ENCODE assay signal across 8 cellular contexts in the genomic region with DNA sequence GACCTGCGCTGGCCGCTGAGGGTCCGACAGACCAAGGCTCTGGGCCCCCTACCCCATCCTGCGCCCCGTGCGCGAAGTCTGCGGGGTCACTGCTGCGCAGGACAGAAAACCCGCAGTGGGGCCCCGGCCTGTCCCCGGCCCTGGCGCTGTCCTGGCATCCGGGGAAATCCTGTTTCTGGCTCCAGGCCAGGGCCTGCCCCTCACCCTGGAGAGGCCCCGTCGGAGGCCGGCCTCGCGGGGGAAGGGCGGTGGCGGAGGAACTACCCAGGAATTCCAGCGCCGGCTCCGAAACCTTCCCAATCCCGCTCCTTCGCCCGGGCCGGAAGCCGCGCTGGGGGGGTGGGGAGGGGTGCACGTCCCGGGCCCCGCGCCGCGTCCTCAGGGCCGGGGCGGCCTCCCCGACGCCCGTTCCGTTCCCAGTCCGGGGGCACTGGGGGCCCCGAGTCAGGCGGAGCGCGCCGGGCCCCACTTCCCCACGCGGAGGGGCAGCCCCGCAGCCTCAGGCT.
DNase-seq lines count a peak whose midpoint lies in the region; ATAC-seq lines count a peak whose summit lies in the region.

No MANE protein-coding gene starts in this region.

- no peaks in the 10 kb centered on the region for H3K36me3 ChIP-seq in mucosa of stomach (ENCODE audit: control insufficient read depth, insufficient read depth, low read length)

- ATAC-seq in esophagus mucosa, result peak; percentile 3

- DNase-seq in NCI-H1694 treated with DMSO at 0.1 percent for 48 hours (lab: John Stamatoyannopoulos, UW), result peak; percentile 8
- no peak for DNase-seq in NCI-H1694 (lab: John Stamatoyannopoulos, UW)
- DNase-seq in RPMI7951 (ENCODE audit: low read depth), result peak; percentile 58
- no peak for DNase-seq in NCI-H2081 treated with DMSO at 0.1 percent for 48 hours (lab: John Stamatoyannopoulos, UW)
- DNase-seq in NCI-H2029 treated with DMSO at 0.1 percent for 48 hours (lab: John Stamatoyannopoulos, UW), result no peak
- no peak for DNase-seq in T-helper 9 cell

- no peak overlapping the region for H3K4me3 ChIP-seq in mucosa of stomach (ENCODE audit: low read length)

- H3K4me1 ChIP-seq in mucosa of stomach (ENCODE audit: control insufficient read depth, insufficient read depth, low read length), result peaks cover 24% of the 10 kb centered on the region

- H3K27me3 ChIP-seq in mucosa of stomach (ENCODE audit: control insufficient read depth, insufficient read depth, low read length), result no peaks in the 10 kb centered on the region

- no peaks in the 10 kb centered on the region for H3K9me3 ChIP-seq in mucosa of stomach (ENCODE audit: control insufficient read depth, low read length)

- H3K9ac ChIP-seq in mucosa of stomach (ENCODE audit: low read length), result peak overlapping the region; percentile 39

Comparison
In these comparisons a context has a peak if more than half of its experiments do, and no peak if none do; other contexts are left out.
1. DNase-seq: peak in NCI-H1694 treated with DMSO at 0.1 percent for 48 hours (single experiment) and RPMI7951 (single experiment); none in NCI-H1694 (single experiment), NCI-H2081 treated with DMSO at 0.1 percent for 48 hours (single experiment), NCI-H2029 treated with DMSO at 0.1 percent for 48 hours (single experiment) and T-helper 9 cell (single experiment).